ENCODE assay signal across 8 cellular contexts in the genomic region with DNA sequence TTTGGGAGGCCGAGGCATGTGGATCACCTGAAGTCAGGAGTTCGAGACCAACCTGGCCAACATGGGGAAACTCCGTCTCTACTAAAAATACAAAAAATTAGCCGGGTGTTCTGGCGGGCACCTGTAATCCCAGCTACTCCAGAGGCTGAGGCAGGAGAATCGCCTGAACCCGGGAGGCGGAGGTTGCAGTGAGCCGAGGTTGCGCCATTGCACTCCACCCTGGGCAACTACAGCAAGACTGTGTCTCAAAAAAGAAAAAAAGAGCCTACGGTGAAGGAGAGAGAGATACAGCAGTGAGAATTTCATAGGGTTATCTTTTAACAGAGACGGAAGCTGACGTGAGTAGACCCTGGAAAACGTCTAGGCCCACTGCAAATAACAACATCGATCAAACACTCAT. TPM values are rescaled to one million over a fixed set of nuclear protein-coding genes. Genes with fewer than 3 reads are reported as not detected.
DNase-seq lines count a peak whose midpoint lies in the region; ATAC-seq and TF ChIP-seq lines count a peak whose summit lies in the region.
"Not testable (repeated sequence)": the region's sequence is repeated elsewhere in the genome, so short reads cannot be mapped to it uniquely, and the experiment has no call there.

No MANE protein-coding gene starts in this region.

- peak overlapping the region; percentile 88 for H3K27ac ChIP-seq in HL-60 (replicated peaks)
- H3K27ac ChIP-seq in PC-9; left ventricle myocardium inferior (replicated peaks); subcutaneous abdominal adipose tissue (ENCODE audit: low read depth, low read length): not testable (repeated sequence)

- not testable (repeated sequence) for DNase-seq in CD14-positive monocyte (ENCODE audit: low spot score); PC-9; activated T-cell treated with anti-CD3 and anti-CD28 coated beads, Interleukin-2, amount 50 U/mL, for 24 hours; left ventricle myocardium inferior; natural killer cell
- peak in 1 of 2 experiments; percentile 48 for DNase-seq in HL-60 (ENCODE audit: low read depth in 1 of 2, low spot score in 1 of 2)

- H3K9me3 ChIP-seq in PC-9 (ENCODE audit: insufficient read depth, low read depth); left ventricle myocardium inferior (replicated peaks); subcutaneous abdominal adipose tissue (ENCODE audit: control insufficient read depth in 5 of 5, low read length in 5 of 5): not testable (repeated sequence)

- H3K36me3 ChIP-seq in PC-9 (ENCODE audit: low read depth); left ventricle myocardium inferior; subcutaneous abdominal adipose tissue (ENCODE audit: control insufficient read depth in 5 of 5, insufficient read depth in 5 of 5, low read length in 5 of 5): not testable (repeated sequence)

- H3K4me3 ChIP-seq in HL-60 (replicated peaks; ENCODE audit: insufficient read depth, low read length) (peak overlapping the region; percentile 95), PC-9 (peak overlapping the region; percentile 96), left ventricle myocardium inferior (peak overlapping the region; percentile 81), subcutaneous abdominal adipose tissue (ENCODE audit: low read depth in 1 of 5, low read length in 5 of 5) (peak overlapping the region in 4 of 5 donors; percentile 91 to 97 (median 96))

- intact Hi-C loops in CD14-positive monocyte (cut with micrococcal nuclease) (loop anchor here in 1 of 2 donors (5.0 kb wide), 1 partner anchor 56 kb away; the partner anchor contains the start of genes DIS3 and PIBF1), natural killer cell (cut with micrococcal nuclease) (loop anchor here (2.0 kb wide), 1 partner anchor 1435 kb away; no protein-coding TSS in a partner anchor)
- intact Hi-C loops in PC-9 (cut with micrococcal nuclease; ENCODE audit: unreplicated experiment); left ventricle myocardium inferior (cut with micrococcal nuclease): not testable (repeated sequence)
- intact Hi-C loops in dendritic cell treated with granulocyte-macrophage colony-stimulating factor and Interleukin-4, amounts not matched to agents 40 ng/mL and 50 ng/mL, for 4 days (cut with micrococcal nuclease): loop anchor here (10.0 kb wide), 2 partner anchors 329 to 1431 kb away; partner anchors contain the start of gene KLF5

- not testable (repeated sequence) for BruUV-seq in PC-9 (replicated peaks; lab: Mats Ljungman, UMichigan)

- peaks cover 92% of the 10 kb centered on the region for H3K79me2 ChIP-seq in PC-9 (ENCODE audit: low read depth)

- CTCF ChIA-PET in PC-9 (lab: Charles Lee): not testable (repeated sequence)

- H3K36me3 Mint-ChIP-seq in CD14-positive monocyte: peaks cover 6 to 23% of the 10 kb centered on the region in 2 donors
- H3K36me3 Mint-ChIP-seq in activated T-cell treated with anti-CD3 and anti-CD28 coated beads, Interleukin-2, amount 50 U/mL, for 24 hours (ENCODE audit: low read depth): peaks cover 80% of the 10 kb centered on the region
- H3K36me3 Mint-ChIP-seq in dendritic cell treated with granulocyte-macrophage colony-stimulating factor and Interleukin-4, amounts not matched to agents 40 ng/mL and 50 ng/mL, for 4 days (ENCODE audit: low read depth): peaks cover 52% of the 10 kb centered on the region
- H3K36me3 Mint-ChIP-seq in natural killer cell: not testable (repeated sequence)

- not testable (repeated sequence) for H3F3A ChIP-seq in PC-9 (ENCODE audit: insufficient read depth, low read depth)

- H3K9me3 Mint-ChIP-seq in CD14-positive monocyte; activated T-cell treated with anti-CD3 and anti-CD28 coated beads, Interleukin-2, amount 50 U/mL, for 24 hours; dendritic cell treated with granulocyte-macrophage colony-stimulating factor and Interleukin-4, amounts not matched to agents 40 ng/mL and 50 ng/mL, for 4 days; natural killer cell: not testable (repeated sequence)

- POLR2A ChIA-PET in PC-9 (lab: Charles Lee; ENCODE audit: unreplicated experiment): not testable (repeated sequence)

- H3K4me3 Mint-ChIP-seq in CD14-positive monocyte (peak overlapping the region; percentile 18 to 97), natural killer cell (peak overlapping the region; percentile 96)
- H3K4me3 Mint-ChIP-seq in activated T-cell treated with anti-CD3 and anti-CD28 coated beads, Interleukin-2, amount 50 U/mL, for 24 hours: peak overlapping the region; percentile 95
- peak overlapping the region; percentile 95 for H3K4me3 Mint-ChIP-seq in dendritic cell treated with granulocyte-macrophage colony-stimulating factor and Interleukin-4, amounts not matched to agents 40 ng/mL and 50 ng/mL, for 4 days

- TF ChIP-seq CTCF in CD14-positive monocyte (IDR thresholded peaks at IDR 0.05); HL-60 (IDR thresholded peaks at IDR 0.05; ENCODE audit: insufficient read depth, low read length); PC-9 (conservative IDR thresholded peaks at IDR 0.05); left ventricle myocardium inferior (IDR thresholded peaks at IDR 0.05; ENCODE audit: borderline replicate concordance); natural killer cell (IDR thresholded peaks at IDR 0.05): not testable (repeated sequence)

- H3K4me1 ChIP-seq in PC-9 (replicated peaks; ENCODE audit: insufficient read depth) (peaks cover 22% of the 10 kb centered on the region), left ventricle myocardium inferior (peaks cover 30% of the 10 kb centered on the region), subcutaneous abdominal adipose tissue (ENCODE audit: control insufficient read depth in 5 of 5, insufficient read depth in 5 of 5, low read length in 5 of 5) (peaks cover 2 to 26% (median 22%) of the 10 kb centered on the region in 5 donors)

- not testable (repeated sequence) for H3K9me2 ChIP-seq in PC-9 (ENCODE audit: insufficient read depth)

- peak overlapping the region; percentile 95 for H3K4me2 ChIP-seq in PC-9

- H3K27me3 ChIP-seq in HL-60 (ENCODE audit: insufficient read depth, poor library complexity, severe bottlenecking); PC-9 (ENCODE audit: insufficient read depth, low read depth); left ventricle myocardium inferior (ENCODE audit: low read depth); subcutaneous abdominal adipose tissue (ENCODE audit: control insufficient read depth in 5 of 5, insufficient read depth in 4 of 5, low read length in 5 of 5): not testable (repeated sequence)

- H4K20me1 ChIP-seq in PC-9 (ENCODE audit: insufficient read depth): not testable (repeated sequence)

- H3K27ac Mint-ChIP-seq in CD14-positive monocyte (peak overlapping the region in 4 of 7 donors; percentile 17 to 78 (median 64)), natural killer cell (peak overlapping the region; percentile 86 to 89)
- H3K27ac Mint-ChIP-seq in activated T-cell treated with anti-CD3 and anti-CD28 coated beads, Interleukin-2, amount 50 U/mL, for 24 hours: peak overlapping the region; percentile 94
- H3K27ac Mint-ChIP-seq in dendritic cell treated with granulocyte-macrophage colony-stimulating factor and Interleukin-4, amounts not matched to agents 40 ng/mL and 50 ng/mL, for 4 days: not testable (repeated sequence)

- peak overlapping the region in 1 of 5 donors; percentile 98 for H3K9ac ChIP-seq in subcutaneous abdominal adipose tissue (ENCODE audit: low read length in 5 of 5)

- H2AFZ ChIP-seq in PC-9: peak overlapping the region; percentile 93; the same call in 1 of the 2 replicates

- H3K4me1 Mint-ChIP-seq in CD14-positive monocyte (peaks cover 31% of the 10 kb centered on the region), natural killer cell (peaks cover 55 to 58% of the 10 kb centered on the region in 2 donors)
- H3K4me1 Mint-ChIP-seq in activated T-cell treated with anti-CD3 and anti-CD28 coated beads, Interleukin-2, amount 50 U/mL, for 24 hours (ENCODE audit: low read depth): peaks cover 50% of the 10 kb centered on the region
- H3K4me1 Mint-ChIP-seq in dendritic cell treated with granulocyte-macrophage colony-stimulating factor and Interleukin-4, amounts not matched to agents 40 ng/mL and 50 ng/mL, for 4 days (ENCODE audit: low read depth): peaks cover 38% of the 10 kb centered on the region

- not testable (repeated sequence) for H3K27me3 Mint-ChIP-seq in CD14-positive monocyte (ENCODE audit: low read depth in 3 of 3); activated T-cell treated with anti-CD3 and anti-CD28 coated beads, Interleukin-2, amount 50 U/mL, for 24 hours; dendritic cell treated with granulocyte-macrophage colony-stimulating factor and Interleukin-4, amounts not matched to agents 40 ng/mL and 50 ng/mL, for 4 days; natural killer cell (ENCODE audit: low read depth in 2 of 2)

- ATAC-seq in natural killer cell: not testable (repeated sequence)

RNA-seq across cellular contexts. Expression of gene MZT1, which starts 1.2 kb away (rescaled TPM):
- polyA plus RNA-seq in CD14-positive monocyte: 1 to 10 TPM; 2.5 to 4.9 TPM
- 15.2 and 21.0 TPM in 2 replicates for total RNA-seq in PC-9 (2021)
- 7.0 TPM for total RNA-seq in left ventricle myocardium inferior
- total RNA-seq in natural killer cell: 1 to 10 TPM; 5.7 to 7.4 (median 5.8) TPM

RNA-seq across cellular contexts. Expression of gene BORA, which starts 1.5 kb away (rescaled TPM):
- polyA plus RNA-seq in CD14-positive monocyte: 1 to 10 TPM; 2.1 to 4.7 TPM
- total RNA-seq in PC-9 (2021) (12.6 and 19.5 TPM in 2 replicates), left ventricle myocardium inferior (0.55 TPM), natural killer cell (1 to 10 TPM; 4.9 to 7.4 (median 5.5) TPM)

RNA-seq across cellular contexts. Expression of gene DIS3, which starts 55.5 kb away (rescaled TPM):
- polyA plus RNA-seq in CD14-positive monocyte: 10 to 100 TPM in 1 of 2 donors, 1 to 10 TPM in 1; 8.4 to 11.3 TPM
- total RNA-seq in PC-9 (2021) (23.6 and 27.2 TPM in 2 replicates), left ventricle myocardium inferior (13.8 TPM), natural killer cell (10 to 100 TPM; 26.9 to 35.2 (median 33.6) TPM)

RNA-seq across cellular contexts. Expression of gene PIBF1, which starts 55.7 kb away (rescaled TPM):
- 1 to 10 TPM; 3.3 to 8.0 TPM for polyA plus RNA-seq in CD14-positive monocyte
- total RNA-seq in PC-9 (2021) (15.0 and 20.3 TPM in 2 replicates), left ventricle myocardium inferior (10.8 TPM), natural killer cell (10 to 100 TPM; 21.9 to 37.8 (median 27.8) TPM)
